ENCODE assay signal across 1 cellular context in the genomic region with DNA sequence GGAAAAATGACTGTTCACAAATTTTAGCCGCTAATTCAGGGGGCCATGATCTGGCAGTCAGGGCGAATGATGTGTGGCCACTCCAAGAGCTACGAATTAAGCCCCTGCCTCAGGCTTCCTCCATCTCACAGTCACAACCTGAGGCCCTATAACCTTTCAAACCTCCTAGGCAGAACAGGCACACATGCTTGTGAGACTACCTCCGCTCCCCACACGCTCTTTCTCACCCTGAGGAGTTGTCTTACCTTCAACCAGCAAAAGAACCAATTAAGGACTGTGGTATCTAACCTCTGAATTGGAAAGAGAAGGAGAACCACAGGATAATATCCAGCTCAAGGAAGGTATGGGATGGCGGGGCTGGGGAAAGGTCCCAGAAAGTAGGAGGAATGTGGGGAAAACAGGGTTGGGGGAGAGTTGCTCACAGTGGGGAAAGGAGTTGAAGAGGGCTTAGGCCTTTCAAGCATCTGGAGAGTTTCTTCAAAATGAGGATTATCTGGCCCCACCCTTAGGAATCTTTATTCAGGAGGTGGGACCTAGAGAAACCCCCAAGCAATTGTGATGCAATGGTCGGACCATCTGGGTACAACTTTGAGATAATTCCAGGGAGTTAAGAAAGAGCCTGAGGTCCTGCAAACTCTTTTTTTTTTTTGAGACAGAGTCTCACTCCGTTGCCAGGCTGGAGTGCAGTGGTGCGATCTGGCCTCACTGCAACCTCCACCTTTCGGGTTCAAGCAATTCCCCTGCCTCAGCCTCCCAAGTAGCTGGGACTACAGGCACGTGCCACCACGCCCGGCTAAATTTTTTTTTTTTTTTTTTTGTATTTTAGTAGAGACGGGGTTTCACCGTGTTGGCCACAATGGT.
TF ChIP-seq lines count a peak whose summit lies in the region.

No MANE protein-coding gene starts in this region.

TF ChIP-seq in WTC11, 78 proteins besides CTCF, POLR2A, EP300 and RAD21 (continued from another document):
- TF ChIP-seq, protein P1, sequence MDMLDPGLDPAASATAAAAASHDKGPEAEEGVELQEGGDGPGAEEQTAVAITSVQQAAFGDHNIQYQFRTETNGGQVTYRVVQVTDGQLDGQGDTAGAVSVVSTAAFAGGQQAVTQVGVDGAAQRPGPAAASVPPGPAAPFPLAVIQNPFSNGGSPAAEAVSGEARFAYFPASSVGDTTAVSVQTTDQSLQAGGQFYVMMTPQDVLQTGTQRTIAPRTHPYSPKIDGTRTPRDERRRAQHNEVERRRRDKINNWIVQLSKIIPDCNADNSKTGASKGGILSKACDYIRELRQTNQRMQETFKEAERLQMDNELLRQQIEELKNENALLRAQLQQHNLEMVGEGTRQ (CRISPR knock-in tag; IDR thresholded peaks at IDR 0.05) = 0 out of 2 replicates have a peak, but pooled peaks have one; percentile 17
- TF ChIP-seq TEAD1 (CRISPR knock-in tag; IDR thresholded peaks at IDR 0.05) = peak; percentile 51; the same call in 1 of the 2 replicates
